31 cellular contexts compared by ENCODE assay signal in the genomic region with DNA sequence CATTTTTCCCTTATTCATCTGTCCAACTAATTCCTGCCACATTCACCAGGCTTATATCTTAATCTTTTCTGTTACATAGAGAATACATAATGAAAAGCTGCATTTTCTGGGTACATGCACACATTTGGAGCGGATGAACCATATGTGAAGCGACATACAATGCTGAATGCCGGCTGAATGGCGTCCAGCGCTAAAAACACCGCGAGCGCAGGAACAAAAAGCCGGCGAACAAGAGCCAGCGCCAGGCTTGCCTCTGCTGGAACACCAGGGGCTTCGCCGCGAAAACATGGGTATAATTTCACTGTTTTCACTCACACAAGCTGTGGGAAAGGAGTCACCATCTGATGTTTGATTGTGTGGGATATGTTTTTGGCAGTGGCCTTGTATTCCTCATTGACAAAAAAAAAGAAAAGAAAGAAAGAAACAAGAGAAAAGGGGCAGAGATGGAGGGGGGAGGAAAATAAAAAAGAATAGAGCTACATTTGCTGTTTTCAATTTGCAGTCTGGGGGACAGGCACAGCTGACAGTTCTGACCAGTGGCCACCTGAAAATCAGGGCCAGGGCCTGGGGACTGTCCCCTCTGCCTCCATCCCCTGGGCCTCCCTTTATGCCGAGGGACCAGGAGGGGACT.
DNase-seq lines count a peak whose midpoint lies in the region; ATAC-seq and TF ChIP-seq lines count a peak whose summit lies in the region.
"Had no signal": no experiment of that assay in that cellular context is flagged by ENCODE, and none has a peak within 500 bp of the region (broad histone marks: within the 10 kb centered on the region; RNA-seq: fewer than 3 reads in every experiment).

No MANE protein-coding gene starts in this region.

- H3K9me3 Mint-ChIP-seq in endodermal cell: no peaks in the 10 kb centered on the region
- H3K9me3 Mint-ChIP-seq: activated naive CD8-positive, alpha-beta T cell treated with anti-CD3 and anti-CD28 coated beads for 36 hours; central memory CD8-positive, alpha-beta T cell; memory B cell had no signal

- no peak overlapping the region for H4K91ac ChIP-seq in trophoblast cell (ENCODE audit: low read depth, low read length)

- no peak overlapping the region for H4K12ac ChIP-seq in trophoblast cell (ENCODE audit: low read depth, low read length)

- H3K4me1 ChIP-seq in OCI-LY3 (ENCODE audit: low read length) (peaks cover 4% of the 10 kb centered on the region; the same call in 1 of the 2 replicates), endodermal cell (ENCODE audit: control insufficient read depth, insufficient read depth, low read length) (peaks cover 3% of the 10 kb centered on the region), trophoblast cell (ENCODE audit: control insufficient read depth in 1 of 2, insufficient read depth in 2 of 2, low read length in 2 of 2) (peaks cover 2% of the 10 kb centered on the region in 2 experiments)
- H3K4me1 ChIP-seq: ascending aorta; BLaER1 treated with 17β-estradiol and CSF1 and Interleukin-3, amounts not matched to agents 10 nM and 100 nM; prostate gland; sigmoid colon; upper lobe of left lung had no signal

- TF ChIP-seq RAD21 in neural cell (conservative IDR thresholded peaks at IDR 0.05): no peak

- H3K14ac ChIP-seq in trophoblast cell (ENCODE audit: low read length): no peak overlapping the region

- H4K20me1 ChIP-seq in OCI-LY3 (ENCODE audit: insufficient read depth, low read length) (no peaks in the 10 kb centered on the region), neural cell (ENCODE audit: insufficient read depth) (no peaks in the 10 kb centered on the region)
- H4K20me1 ChIP-seq: BLaER1 treated with 17β-estradiol and CSF1 and Interleukin-3, amounts not matched to agents 10 nM and 100 nM had no signal

- TF ChIP-seq CTCF in OCI-LY3 (IDR thresholded peaks at IDR 0.05; ENCODE audit: low read depth, low read length): no peak
- no peak for TF ChIP-seq CTCF in endodermal cell (conservative IDR thresholded peaks at IDR 0.05)
- TF ChIP-seq CTCF in neural cell (IDR thresholded peaks at IDR 0.05; ENCODE audit: poor library complexity, severe bottlenecking): no peak

- H3K9me3 ChIP-seq in OCI-LY3 (ENCODE audit: insufficient read depth, low read length): no peaks in the 10 kb centered on the region
- no peaks in the 10 kb centered on the region for H3K9me3 ChIP-seq in endodermal cell (ENCODE audit: control insufficient read depth, low read length)
- H3K9me3 ChIP-seq in neural cell (ENCODE audit: low read length): no peaks in the 10 kb centered on the region
- H3K9me3 ChIP-seq in trophoblast cell (ENCODE audit: insufficient read depth, low read depth, low read length): no peaks in the 10 kb centered on the region
- H3K9me3 ChIP-seq: ascending aorta; BLaER1 treated with 17β-estradiol and CSF1 and Interleukin-3, amounts not matched to agents 10 nM and 100 nM; neutrophil; prostate gland; sigmoid colon; upper lobe of left lung had no signal

- no peak overlapping the region for H2BK120ac ChIP-seq in trophoblast cell (ENCODE audit: insufficient read depth, low read length, poor library complexity)

- intact Hi-C loops in Right ventricle myocardium inferior (cut with DNase I): no loop called here

- 89 to 90% methylated on average over 10 to 15 of the region's 15 CpGs for WGBS in endodermal cell (ENCODE audit: insufficient coverage in 1 of 2, insufficient read length in 1 of 2), 2 experiments
- no CpG with 5 or more reads among the region's 15 CpGs for WGBS in trophoblast cell (ENCODE audit: extremely low coverage, insufficient coverage, insufficient read length)

- no peak overlapping the region for H2BK12ac ChIP-seq in trophoblast cell (ENCODE audit: low read length)

- H3K27me3 Mint-ChIP-seq in endodermal cell (ENCODE audit: insufficient read depth): no peaks in the 10 kb centered on the region

- peak; percentile 28 for DNase-seq in endodermal cell
- no peak for DNase-seq in Right ventricle myocardium inferior (ENCODE audit: missing footprints)
- no peak for DNase-seq in stimulated activated naive CD4-positive, alpha-beta T cell (lab: John Stamatoyannopoulos, UW)
- no peak for DNase-seq in trophoblast cell
- DNase-seq: activated CD4-positive, alpha-beta T cell treated with anti-CD3 and anti-CD28 coated beads for 48 hours; activated gamma-delta T cell; activated naive CD8-positive, alpha-beta T cell treated with anti-CD3 and anti-CD28 coated beads for 36 hours; COR-L47; dermis blood vessel endothelial cell; left colon; NCI-H1417 treated with DMSO at 0.1 percent for 48 hours; NCI-H2081 treated with DMSO at 0.1 percent for 48 hours; NCI-H345; NCI-H748 treated with DMSO at 0.1 percent for 48 hours; SHP77; sigmoid colon; stimulated activated CD4-positive, alpha-beta T cell treated with anti-CD3 and anti-CD28 coated beads, Interleukin-12 subunit alpha, Interleukin-12 subunit beta, amount 100 ng/mL, for 4 hours; stimulated activated CD4-positive, alpha-beta T cell treated with anti-CD3 and anti-CD28 coated beads, Interleukin-4, amount 100 ng/mL, for 1 hour; WERI-Rb-1 had no signal

- no peak overlapping the region for H2AFZ ChIP-seq in OCI-LY3 (ENCODE audit: low read depth, low read length)
- no peak overlapping the region for H2AFZ ChIP-seq in neural cell (ENCODE audit: low read depth, low read length)
- H2AFZ ChIP-seq in trophoblast cell (ENCODE audit: insufficient read depth, low read length, poor library complexity): no peak overlapping the region

- H3K9ac ChIP-seq in OCI-LY3 (ENCODE audit: low read length) (no peak overlapping the region), endodermal cell (ENCODE audit: extremely low read depth, low read length, poor library complexity, severe bottlenecking) (no peak overlapping the region), neural cell (ENCODE audit: low read length) (peak overlapping the region; percentile 4), trophoblast cell (ENCODE audit: low read length) (no peak overlapping the region)
- H3K9ac ChIP-seq: BLaER1 treated with 17β-estradiol and CSF1 and Interleukin-3, amounts not matched to agents 10 nM and 100 nM had no signal

- no peak overlapping the region for H3K27ac Mint-ChIP-seq in endodermal cell
- H3K27ac Mint-ChIP-seq: activated naive CD8-positive, alpha-beta T cell treated with anti-CD3 and anti-CD28 coated beads for 36 hours; memory B cell had no signal

- no peaks in the 10 kb centered on the region for H3K9me2 ChIP-seq in neural cell (ENCODE audit: insufficient read depth, low read length)

- H3K18ac ChIP-seq in trophoblast cell (ENCODE audit: low read length): no peak overlapping the region

- H3K36me3 ChIP-seq in OCI-LY3 (replicated peaks; ENCODE audit: low read depth, low read length) (no peaks in the 10 kb centered on the region), endodermal cell (ENCODE audit: control insufficient read depth, insufficient read depth, low read length) (no peaks in the 10 kb centered on the region), neural cell (ENCODE audit: insufficient read depth, low read length) (no peaks in the 10 kb centered on the region), trophoblast cell (ENCODE audit: control insufficient read depth in 1 of 2, insufficient read depth in 2 of 2, low read length in 2 of 2) (no peaks in the 10 kb centered on the region)
- H3K36me3 ChIP-seq: ascending aorta; BLaER1 treated with 17β-estradiol and CSF1 and Interleukin-3, amounts not matched to agents 10 nM and 100 nM; neutrophil; prostate gland; sigmoid colon; upper lobe of left lung; WERI-Rb-1 had no signal

- H3K23ac ChIP-seq in trophoblast cell (ENCODE audit: low read length): no peak overlapping the region

- H3K79me2 ChIP-seq in OCI-LY3 (ENCODE audit: low read length) (no peaks in the 10 kb centered on the region), neural cell (replicated peaks; ENCODE audit: insufficient read depth, low read length) (no peaks in the 10 kb centered on the region), trophoblast cell (ENCODE audit: control insufficient read depth, insufficient read depth, low read length, poor library complexity) (no peaks in the 10 kb centered on the region)

- no peak overlapping the region for H3K4ac ChIP-seq in trophoblast cell (ENCODE audit: low read depth, low read length)

- peaks cover 3% of the 10 kb centered on the region for H3F3A ChIP-seq in neural cell (ENCODE audit: insufficient read depth, low read length, poor library complexity, severe bottlenecking)

- H3K36me3 Mint-ChIP-seq in endodermal cell (ENCODE audit: low read depth): no peaks in the 10 kb centered on the region
- H3K36me3 Mint-ChIP-seq: activated naive CD8-positive, alpha-beta T cell treated with anti-CD3 and anti-CD28 coated beads for 36 hours; memory B cell had no signal

- H3K79me1 ChIP-seq in trophoblast cell (ENCODE audit: low read length): no peaks in the 10 kb centered on the region

- H2AK5ac ChIP-seq in trophoblast cell (ENCODE audit: low read length): no peak overlapping the region

- H3K4me3 ChIP-seq in OCI-LY3 (ENCODE audit: low read length) (no peak overlapping the region), endodermal cell (ENCODE audit: low read length) (no peak overlapping the region), neural cell (ENCODE audit: low read length) (peak overlapping the region; percentile 39), trophoblast cell (ENCODE audit: low read depth, low read length) (no peak overlapping the region)
- H3K4me3 ChIP-seq: ascending aorta; BLaER1 treated with 17β-estradiol and CSF1 and Interleukin-3, amounts not matched to agents 10 nM and 100 nM; prostate gland; sigmoid colon; upper lobe of left lung had no signal

- H4K8ac ChIP-seq in trophoblast cell (ENCODE audit: low read depth, low read length): no peak overlapping the region

- peak overlapping the region; percentile 14; the same call in 1 of the 2 replicates for H3K4me2 ChIP-seq in OCI-LY3 (ENCODE audit: low read length)
- no peak overlapping the region for H3K4me2 ChIP-seq in neural cell (ENCODE audit: low read length)
- no peak overlapping the region for H3K4me2 ChIP-seq in trophoblast cell (ENCODE audit: low read length)
- H3K4me2 ChIP-seq: BLaER1 treated with 17β-estradiol and CSF1 and Interleukin-3, amounts not matched to agents 10 nM and 100 nM had no signal

- no peak overlapping the region for H2BK5ac ChIP-seq in trophoblast cell (ENCODE audit: low read depth, low read length, poor library complexity)

- H3K4me3 Mint-ChIP-seq in endodermal cell: no peak overlapping the region
- H3K4me3 Mint-ChIP-seq: activated naive CD8-positive, alpha-beta T cell treated with anti-CD3 and anti-CD28 coated beads for 36 hours; central memory CD8-positive, alpha-beta T cell; memory B cell had no signal

- no peak for ATAC-seq in Right ventricle myocardium inferior
- ATAC-seq: HepG2, left colon, Panc1 had no signal

- peaks cover 10% of the 10 kb centered on the region for H3K4me1 Mint-ChIP-seq in endodermal cell
- H3K4me1 Mint-ChIP-seq: memory B cell had no signal

- H3K27me3 ChIP-seq in OCI-LY3 (ENCODE audit: low read depth, low read length): peaks cover 43% of the 10 kb centered on the region
- no peaks in the 10 kb centered on the region for H3K27me3 ChIP-seq in endodermal cell (ENCODE audit: control insufficient read depth, insufficient read depth, low read length, poor library complexity, severe bottlenecking)
- H3K27me3 ChIP-seq in neural cell (ENCODE audit: insufficient read depth, low read depth, low read length): no peaks in the 10 kb centered on the region
- no peaks in the 10 kb centered on the region for H3K27me3 ChIP-seq in trophoblast cell (ENCODE audit: insufficient read depth, low read length)
- H3K27me3 ChIP-seq: ascending aorta, upper lobe of left lung had no signal

- no peak overlapping the region for H3K27ac ChIP-seq in OCI-LY3 (ENCODE audit: low read length)
- H3K27ac ChIP-seq in endodermal cell (ENCODE audit: low read depth, low read length): peak overlapping the region; percentile 51
- no peak overlapping the region for H3K27ac ChIP-seq in neural cell (ENCODE audit: low read length)
- peak overlapping the region; percentile 21 for H3K27ac ChIP-seq in temporal lobe (ENCODE audit: low read depth, low read length)
- H3K27ac ChIP-seq in trophoblast cell (ENCODE audit: low read depth, low read length): no peak overlapping the region
- H3K27ac ChIP-seq: ascending aorta; BLaER1 treated with 17β-estradiol and CSF1 and Interleukin-3, amounts not matched to agents 10 nM and 100 nM; neutrophil; prostate gland; sigmoid colon; upper lobe of left lung; WERI-Rb-1 had no signal

- no peak for TF ChIP-seq EP300 in neural cell (conservative IDR thresholded peaks at IDR 0.05; ENCODE audit: poor library complexity, severe bottlenecking)

Comparison
In these comparisons a context has a peak if more than half of its experiments do, and no peak if none do; other contexts are left out.
1. H3K27ac ChIP-seq: peak in endodermal cell (single experiment) and temporal lobe (single experiment); none in OCI-LY3 (single experiment), neural cell (single experiment) and trophoblast cell (single experiment).